ENCODE assay signal across 8 cellular contexts in the genomic region with DNA sequence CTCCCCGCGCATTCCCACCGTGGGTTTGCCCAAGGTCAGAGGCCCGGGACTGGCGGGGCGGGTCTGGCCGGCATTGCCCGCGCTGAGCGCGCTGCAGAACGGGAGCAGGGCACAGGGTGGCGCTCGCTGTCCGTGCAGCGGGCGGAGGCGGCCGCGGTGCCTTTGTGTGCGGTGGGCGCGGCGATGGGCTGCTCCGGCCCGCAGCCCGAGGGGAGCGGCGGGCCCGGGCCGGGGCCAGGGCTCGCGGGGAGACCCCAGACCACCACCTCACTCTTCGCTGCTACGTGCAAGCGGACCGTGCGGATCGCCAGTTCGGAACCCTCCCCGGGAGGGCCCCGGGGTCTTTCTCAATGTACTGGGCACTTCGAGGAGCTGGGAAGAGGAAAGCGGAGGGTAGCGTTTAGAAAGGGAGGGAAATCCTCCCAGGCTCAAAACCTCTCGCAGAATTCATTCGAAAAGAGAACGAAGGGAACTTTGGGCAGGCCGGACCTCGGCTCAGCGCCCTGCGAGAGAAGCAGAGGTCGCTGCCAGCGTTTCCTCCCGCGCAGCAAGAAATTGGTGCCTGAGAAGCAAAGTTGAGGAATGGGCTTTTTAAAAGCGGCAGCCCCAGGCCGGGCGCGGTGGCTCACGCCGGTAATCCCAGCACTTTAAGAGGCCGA. TPM values are rescaled to one million over a fixed set of nuclear protein-coding genes. Genes with fewer than 3 reads are reported as not detected.
DNase-seq lines count a peak whose midpoint lies in the region; ATAC-seq and TF ChIP-seq lines count a peak whose summit lies in the region.

No MANE protein-coding gene starts in this region.

- peaks cover 85% of the 10 kb centered on the region for H3K27me3 Mint-ChIP-seq in stimulated activated naive CD8-positive, alpha-beta T cell treated with anti-CD3 and anti-CD28 coated beads, Interleukin-15, amount 100 ng/mL, for 72 hours

- H3K4me1 ChIP-seq in adrenal gland (replicated peaks in 1 of 2) (peaks cover 0 to 11% of the 10 kb centered on the region in 2 donors), iPS-20b (ENCODE audit: insufficient read depth, low read length) (peaks cover 53% of the 10 kb centered on the region), SJCRH30 (no peaks in the 10 kb centered on the region)

- H3K4me3 ChIP-seq in adrenal gland, result peak overlapping the region in 1 of 4 donors; percentile 40
- peak overlapping the region; percentile 68 for H3K4me3 ChIP-seq in iPS-20b (ENCODE audit: low read length)
- no peak overlapping the region for H3K4me3 ChIP-seq in SJCRH30

- H3K9me3 ChIP-seq in adrenal gland (replicated peaks in 1 of 3) (no peaks in the 10 kb centered on the region), iPS-20b (ENCODE audit: insufficient read depth, low read depth, low read length) (no peaks in the 10 kb centered on the region), SJCRH30 (replicated peaks) (no peaks in the 10 kb centered on the region)

- H3K36me3 ChIP-seq in adrenal gland (replicated peaks in 1 of 2), result no peaks in the 10 kb centered on the region
- no peaks in the 10 kb centered on the region for H3K36me3 ChIP-seq in iPS-20b (ENCODE audit: insufficient read depth, low read depth, low read length)
- H3K36me3 ChIP-seq in SJCRH30, result no peaks in the 10 kb centered on the region

- peak; percentile 84 for ATAC-seq in GM19452 (IDR thresholded peaks at IDR 0.05; ENCODE audit: unreplicated experiment)
- ATAC-seq in stimulated activated naive CD8-positive, alpha-beta T cell treated with anti-CD3 and anti-CD28 coated beads, Interleukin-15, amount 100 ng/mL, for 72 hours, result peak; percentile 85

- WGBS in adrenal gland, 4 donors, result 1 to 3% (median 2%) methylated on average over 17 to 63 of the region's 63 CpGs

- peaks cover 0 to 3% of the 10 kb centered on the region in 2 donors for H3K9me3 Mint-ChIP-seq in stimulated activated naive CD8-positive, alpha-beta T cell treated with anti-CD3 and anti-CD28 coated beads, Interleukin-15, amount 100 ng/mL, for 72 hours

- no peak overlapping the region for H3K27ac ChIP-seq in adrenal gland
- no peak overlapping the region for H3K27ac ChIP-seq in iPS-20b (ENCODE audit: low read length)
- H3K27ac ChIP-seq in SJCRH30, result no peak overlapping the region

- peaks cover 17% of the 10 kb centered on the region for H3K4me1 Mint-ChIP-seq in stimulated activated naive CD8-positive, alpha-beta T cell treated with anti-CD3 and anti-CD28 coated beads, Interleukin-15, amount 100 ng/mL, for 72 hours

- peak in 4 of 6 experiments; percentile 19 to 68 (median 45) for TF ChIP-seq CTCF in adrenal gland (IDR thresholded peaks at IDR 0.05)

- H3K9ac ChIP-seq in iPS-20b (ENCODE audit: low read depth, low read length), result peak overlapping the region; percentile 81; the same call in 1 of the 2 replicates

- no peak overlapping the region for H3K27ac Mint-ChIP-seq in stimulated activated naive CD8-positive, alpha-beta T cell treated with anti-CD3 and anti-CD28 coated beads, Interleukin-15, amount 100 ng/mL, for 72 hours

- no peak for TF ChIP-seq POLR2A in adrenal gland (IDR thresholded peaks at IDR 0.05)

- intact Hi-C loops in adrenal gland (cut with DNase I), result loop anchor here in 1 of 2 donors (10.0 kb wide), 1 partner anchor 477 kb away; no protein-coding TSS in a partner anchor

- DNase-seq in COLO829 (ENCODE audit: low spot score) (peak; percentile 39), HK-2 (ENCODE audit: unreplicated experiment) (peak; percentile 65), adrenal gland (peak in 1 of 7 donors; percentile 23), SJCRH30 (no peak), NCI-H1694 treated with DMSO at 0.1 percent for 48 hours (lab: John Stamatoyannopoulos, UW) (no peak)
- peak in 1 of 2 donors; percentile 31 for DNase-seq in stimulated activated naive CD8-positive, alpha-beta T cell treated with anti-CD3 and anti-CD28 coated beads, Interleukin-15, amount 100 ng/mL, for 72 hours

- H3K4me3 Mint-ChIP-seq in stimulated activated naive CD8-positive, alpha-beta T cell treated with anti-CD3 and anti-CD28 coated beads, Interleukin-15, amount 100 ng/mL, for 72 hours, result peak overlapping the region; percentile 47 to 86

- H3K27me3 ChIP-seq in adrenal gland, result peaks cover 98% of the 10 kb centered on the region
- peaks cover 62% of the 10 kb centered on the region for H3K27me3 ChIP-seq in iPS-20b (ENCODE audit: insufficient read depth, low read length)
- no peaks in the 10 kb centered on the region for H3K27me3 ChIP-seq in SJCRH30

RNA-seq across cellular contexts. Expression of gene SP8, which starts 8.5 kb away (rescaled TPM):
- not detected for total RNA-seq in adrenal gland
- polyA plus RNA-seq in adrenal gland, result not detected
- total RNA-seq in SJCRH30 (2014; rRNA removed; shearing (Covaris generic)), result 2.5 and 2.8 TPM in 2 replicates

Comparison
In these comparisons a context has a peak if more than half of its experiments do, and no peak if none do; other contexts are left out.
1. DNase-seq: peak in COLO829 (single experiment) and HK-2 (single experiment); none in SJCRH30 (0 of 2) and NCI-H1694 treated with DMSO at 0.1 percent for 48 hours (single experiment).